9 cellular contexts compared by ENCODE assay signal in genomic region chr2:3462493-3463104, GRCh38. TPM values are rescaled to one million over a fixed set of nuclear protein-coding genes. Genes with fewer than 3 reads are reported as not detected.
DNase-seq lines count a peak whose midpoint lies in the region; ATAC-seq and TF ChIP-seq lines count a peak whose summit lies in the region.
"Had no signal": no experiment of that assay in that cellular context is flagged by ENCODE, and none has a peak within 500 bp of the region (broad histone marks: within the 10 kb centered on the region; RNA-seq: fewer than 3 reads in every experiment).

No MANE protein-coding gene starts in this region.

- H3K27me3 ChIP-seq in right atrium auricular region (no peaks in the 10 kb centered on the region), transverse colon (no peaks in the 10 kb centered on the region)

- 42 to 70% methylated on average over 3 to 10 of the region's 10 CpGs for WGBS in transverse colon (ENCODE audit: low coverage in 1 of 2), 2 donors

- intact Hi-C loops in cardiac septum (cut with DNase I) (loop anchor here (5.0 kb wide), 1 partner anchor 85 kb away; the partner anchor contains the start of genes EIPR1 and TRAPPC12), transverse colon (cut with DNase I; ENCODE audit: low total_unique reads) (no loop called here)

- H3K4me1 ChIP-seq in right atrium auricular region = peaks cover 0 to 69% of the 10 kb centered on the region in 2 donors
- peaks cover 0 to 4% (median 2%) of the 10 kb centered on the region in 4 donors for H3K4me1 ChIP-seq in transverse colon

- H3K27ac ChIP-seq in right atrium auricular region = peak overlapping the region in 1 of 2 donors; percentile 10
- H3K27ac ChIP-seq in coronary artery = no peak overlapping the region
- no peak overlapping the region for H3K27ac ChIP-seq in transverse colon

- peak in 1 of 2 donors; percentile 36 for TF ChIP-seq CTCF in right atrium auricular region (IDR thresholded peaks at IDR 0.05)
- peak; percentile 19 for TF ChIP-seq CTCF in coronary artery (IDR thresholded peaks at IDR 0.05)
- TF ChIP-seq CTCF in transverse colon (IDR thresholded peaks at IDR 0.05) = peak in 3 of 5 experiments; percentile 2 to 24 (median 4)

- TF ChIP-seq POLR2A in transverse colon (IDR thresholded peaks at IDR 0.05) = no peak

- H3K9me3 ChIP-seq in right atrium auricular region (no peaks in the 10 kb centered on the region), transverse colon (no peaks in the 10 kb centered on the region)

- H3K36me3 ChIP-seq in right atrium auricular region (peaks cover 42% of the 10 kb centered on the region), transverse colon (peaks cover 0 to 8% (median 3%) of the 10 kb centered on the region in 4 donors)

- TF ChIP-seq EP300 in transverse colon (IDR thresholded peaks at IDR 0.05; ENCODE audit: low read depth) = no peak

- H3K4me3 ChIP-seq in right atrium auricular region (no peak overlapping the region), coronary artery (no peak overlapping the region), transverse colon (no peak overlapping the region)

- in situ Hi-C loops in transverse colon (cut with MboI; ENCODE audit: low pct_ligation_motif_present in 1 of 4, low pct_unique_long_range_greater_than_20kb in 1 of 4, low sequenced_read_pairs in 3 of 4) (no loop called here), ACHN (cut with HindIII; ENCODE audit: low pct_ligation_motif_present, low pct_unique_long_range_greater_than_20kb, low sequenced_read_pairs) (no loop called here)

- peak; percentile 3 for ATAC-seq in HG03159 (IDR thresholded peaks at IDR 0.05; ENCODE audit: unreplicated experiment)
- no peak for ATAC-seq in GM19023 (IDR thresholded peaks at IDR 0.05; ENCODE audit: unreplicated experiment)

- DNase-seq in cardiac septum (ENCODE audit: low spot score) (peak; percentile 39), right atrium auricular region (ENCODE audit: low spot score) (no peak), coronary artery (ENCODE audit: low spot score) (no peak), transverse colon (no peak), ACHN (no peak), NCI-H82 treated with DMSO at 0.1 percent for 48 hours (lab: John Stamatoyannopoulos, UW; ENCODE audit: unreplicated experiment) (no peak)
- DNase-seq: activated CD4-positive, alpha-beta T cell treated with anti-CD3 and anti-CD28 coated beads for 1 hour had no signal

RNA-seq across cellular contexts. Expression of gene ADI1, which starts 56.7 kb away (rescaled TPM):
- 135 TPM for total RNA-seq in cardiac septum
- 100 to 1,000 TPM; 130 to 184 TPM for total RNA-seq in right atrium auricular region
- total RNA-seq in transverse colon = 100 to 1,000 TPM in 1 of 4 donors, 10 to 100 TPM in 3; 44.1 to 110 (median 78.1) TPM
